18 cellular contexts compared by ENCODE assay signal in the genomic region with DNA sequence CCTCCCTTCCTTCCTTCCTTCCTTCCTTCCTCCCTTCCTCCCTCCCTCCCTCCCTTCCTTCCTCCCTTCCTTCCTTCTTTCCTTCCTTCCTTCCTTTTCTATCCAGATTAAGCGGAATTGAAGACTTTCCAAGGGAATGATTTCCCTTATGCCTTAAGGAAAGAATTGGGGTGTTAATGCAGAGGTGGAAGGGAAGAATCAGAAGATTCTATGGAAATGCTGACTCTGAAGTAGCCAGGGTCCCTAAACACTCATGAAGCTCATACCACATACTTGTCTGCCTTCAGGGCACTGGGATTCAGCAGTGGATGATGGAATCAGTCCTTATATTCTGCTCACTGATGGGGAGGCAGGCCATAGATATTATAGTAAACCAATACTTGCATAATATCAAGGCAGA. TPM values are rescaled to one million over a fixed set of nuclear protein-coding genes. Genes with fewer than 3 reads are reported as not detected.
"Had no signal": no experiment of that assay in that cellular context is flagged by ENCODE, and none has a peak within 500 bp of the region (broad histone marks: within the 10 kb centered on the region; RNA-seq: fewer than 3 reads in every experiment).

No MANE protein-coding gene starts in this region.

- H3K27ac Mint-ChIP-seq: dendritic cell treated with granulocyte-macrophage colony-stimulating factor and Interleukin-4, amounts not matched to agents 40 ng/mL and 50 ng/mL, for 4 days; natural killer cell; progenitor cell of endocrine pancreas; stimulated activated effector memory CD8-positive, alpha-beta T cell treated with anti-CD3 and anti-CD28 coated beads, Interleukin-12 subunit alpha, Interleukin-12 subunit beta, amount 100 ng/mL, for 72 hours; type B pancreatic cell had no signal

- H3K4me3 Mint-ChIP-seq: central memory CD8-positive, alpha-beta T cell; dendritic cell treated with granulocyte-macrophage colony-stimulating factor and Interleukin-4, amounts not matched to agents 40 ng/mL and 50 ng/mL, for 4 days; natural killer cell; stimulated activated effector memory CD8-positive, alpha-beta T cell treated with anti-CD3 and anti-CD28 coated beads, Interleukin-12 subunit alpha, Interleukin-12 subunit beta, amount 100 ng/mL, for 72 hours; type B pancreatic cell had no signal

- H3K79me2 ChIP-seq: parathyroid adenoma had no signal

- H3K4me3 ChIP-seq: colonic mucosa, lower lobe of right lung, right atrium auricular region had no signal

- H3K36me3 ChIP-seq: colonic mucosa, lower lobe of right lung, neutrophil, right atrium auricular region had no signal

- H3K4me1 ChIP-seq: colonic mucosa, lower lobe of right lung, parathyroid adenoma, right atrium auricular region had no signal

- H3K27me3 ChIP-seq: colonic mucosa, neutrophil, right atrium auricular region had no signal

- H3K9me3 Mint-ChIP-seq: central memory CD8-positive, alpha-beta T cell; dendritic cell treated with granulocyte-macrophage colony-stimulating factor and Interleukin-4, amounts not matched to agents 40 ng/mL and 50 ng/mL, for 4 days; natural killer cell; stimulated activated effector memory CD8-positive, alpha-beta T cell treated with anti-CD3 and anti-CD28 coated beads, Interleukin-12 subunit alpha, Interleukin-12 subunit beta, amount 100 ng/mL, for 72 hours; type B pancreatic cell had no signal

- H3K9ac ChIP-seq: parathyroid adenoma had no signal

- H3K36me3 Mint-ChIP-seq: natural killer cell; stimulated activated effector memory CD8-positive, alpha-beta T cell treated with anti-CD3 and anti-CD28 coated beads, Interleukin-12 subunit alpha, Interleukin-12 subunit beta, amount 100 ng/mL, for 72 hours had no signal

- H3K4me1 Mint-ChIP-seq: central memory CD8-positive, alpha-beta T cell; natural killer cell; stimulated activated effector memory CD8-positive, alpha-beta T cell treated with anti-CD3 and anti-CD28 coated beads, Interleukin-12 subunit alpha, Interleukin-12 subunit beta, amount 100 ng/mL, for 72 hours had no signal

- H3K9me3 ChIP-seq: colonic mucosa, lower lobe of right lung, neutrophil, right atrium auricular region had no signal

- ATAC-seq: left ventricle myocardium superior; lower lobe of right lung; natural killer cell; sciatic nerve; stimulated activated effector memory CD8-positive, alpha-beta T cell treated with anti-CD3 and anti-CD28 coated beads, Interleukin-12 subunit alpha, Interleukin-12 subunit beta, amount 100 ng/mL, for 72 hours had no signal

- H2AFZ ChIP-seq: parathyroid adenoma had no signal

- H3K27ac ChIP-seq: colonic mucosa, lower lobe of right lung, neutrophil, parathyroid adenoma, right atrium auricular region had no signal

- DNase-seq: colonic mucosa; effector CD8-positive, alpha-beta T cell; head of caudate nucleus; left ventricle myocardium superior; lower lobe of right lung; natural killer cell; stimulated activated CD4-positive, alpha-beta T cell treated with anti-CD3 and anti-CD28 coated beads, Interleukin-2, amount 100 ng/mL, for 24 hours; stimulated activated CD4-positive, alpha-beta T cell treated with anti-CD3 and anti-CD28 coated beads, Interleukin-4, amount 100 ng/mL, for 24 hours; stimulated activated naive CD4-positive, alpha-beta T cell treated with Interleukin-2 at 50 U/mL for 16 hours had no signal

RNA-seq across cellular contexts. Expression of gene TNC, which starts 48.2 kb away (rescaled TPM):
- total RNA-seq: natural killer cell had no signal
